Comparison of ENCODE assay signal across 8 cellular contexts in the genomic region with DNA sequence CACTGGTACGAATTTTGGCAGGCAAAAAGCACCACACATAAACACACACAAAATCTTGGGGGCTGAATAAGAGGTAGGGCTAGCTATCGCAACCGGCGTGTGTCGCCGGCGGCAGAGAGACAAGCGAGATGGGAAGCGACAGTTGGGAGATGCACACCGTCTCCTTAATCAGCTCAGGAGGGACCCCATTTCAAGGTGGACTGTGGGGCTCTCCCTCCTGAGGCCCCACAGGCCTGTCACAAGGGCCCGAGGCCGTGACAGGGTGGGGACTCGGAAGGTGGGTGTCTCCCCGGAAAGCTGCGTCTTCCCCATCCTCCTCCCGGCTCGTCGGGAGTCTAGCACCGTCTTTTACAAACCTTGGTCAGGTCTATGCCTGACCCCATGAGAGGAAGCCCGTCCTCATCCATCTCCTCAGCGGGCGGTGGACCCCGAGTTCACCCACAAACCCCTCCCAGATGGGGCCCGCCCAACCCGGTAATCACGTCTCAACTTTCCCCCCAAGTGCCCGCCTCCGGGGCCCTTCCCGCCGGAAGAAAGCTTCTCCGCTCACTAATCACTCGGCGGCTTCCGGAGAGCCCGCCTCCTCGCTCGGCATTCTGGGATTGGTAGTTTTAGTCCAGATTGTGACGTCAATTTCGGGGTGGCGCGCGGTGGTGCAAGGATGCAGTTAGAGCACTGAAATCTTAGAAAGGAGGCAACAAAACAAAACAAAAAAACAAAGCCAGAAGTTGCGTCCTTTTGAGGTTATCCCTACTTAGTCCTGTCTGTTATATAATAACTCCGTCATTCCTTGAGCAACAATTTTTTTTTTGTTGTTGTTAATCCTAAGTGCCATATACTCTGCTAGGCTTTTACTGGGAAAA.
DNase-seq lines count a peak whose midpoint lies in the region; ATAC-seq and TF ChIP-seq lines count a peak whose summit lies in the region.

A gene with protein sequence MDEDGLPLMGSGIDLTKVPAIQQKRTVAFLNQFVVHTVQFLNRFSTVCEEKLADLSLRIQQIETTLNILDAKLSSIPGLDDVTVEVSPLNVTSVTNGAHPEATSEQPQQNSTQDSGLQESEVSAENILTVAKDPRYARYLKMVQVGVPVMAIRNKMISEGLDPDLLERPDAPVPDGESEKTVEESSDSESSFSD (minus strand): TSS at position 436 of the 863 bp plus-strand sequence. CDS start 29 bp downstream, at position 407.

- peaks cover 49% of the 10 kb centered on the region for H3K4me1 Mint-ChIP-seq in activated naive CD4-positive, alpha-beta T cell treated with anti-CD3 and anti-CD28 coated beads, Interleukin-2, amount 50 U/mL, for 24 hours

- peak; percentile 95 for ATAC-seq in HG02588 (IDR thresholded peaks at IDR 0.05; ENCODE audit: unreplicated experiment)
- peak; percentile 99 for ATAC-seq in SK-N-SH treated with all-trans-retinoic acid at 6 μM for 48 hours

- H3K4me3 ChIP-seq in GM06990 (replicated peaks; ENCODE audit: low read depth, low read length), result peak within 1 kb of the TSS; percentile 84

- no peaks in the 10 kb centered on the region for H3K27me3 ChIP-seq in GM06990 (replicated peaks; ENCODE audit: control insufficient read depth, insufficient read depth, low read length)

- TF ChIP-seq CTCF in GM06990 (IDR thresholded peaks at IDR 0.05; ENCODE audit: insufficient read depth, low read length, poor library complexity, severe bottlenecking), result no peak

- no peaks in the 10 kb centered on the region for H3K36me3 ChIP-seq in GM06990 (ENCODE audit: control insufficient read depth, insufficient read depth, low read length)

- peak within 1 kb of the TSS; percentile 98 for H3K4me3 Mint-ChIP-seq in activated naive CD4-positive, alpha-beta T cell treated with anti-CD3 and anti-CD28 coated beads, Interleukin-2, amount 50 U/mL, for 24 hours

- H3K27me3 Mint-ChIP-seq in activated naive CD4-positive, alpha-beta T cell treated with anti-CD3 and anti-CD28 coated beads, Interleukin-2, amount 50 U/mL, for 24 hours, result peaks cover 1% of the 10 kb centered on the region

- peak within 1 kb of the TSS; percentile 97 for H3K27ac Mint-ChIP-seq in activated naive CD4-positive, alpha-beta T cell treated with anti-CD3 and anti-CD28 coated beads, Interleukin-2, amount 50 U/mL, for 24 hours

- H3K9me3 Mint-ChIP-seq in activated naive CD4-positive, alpha-beta T cell treated with anti-CD3 and anti-CD28 coated beads, Interleukin-2, amount 50 U/mL, for 24 hours, result no peaks in the 10 kb centered on the region

- H3K36me3 Mint-ChIP-seq in activated naive CD4-positive, alpha-beta T cell treated with anti-CD3 and anti-CD28 coated beads, Interleukin-2, amount 50 U/mL, for 24 hours, result peaks cover 13% of the 10 kb centered on the region

- DNase-seq in GM06990 (ENCODE audit: extremely low read depth, insufficient read length) (peak; percentile 88), NCI-H1092 (lab: John Stamatoyannopoulos, UW) (peak; percentile 87), germinal center (ENCODE audit: low spot score) (peak; percentile 89), non-pigmented ciliary epithelial cell (ENCODE audit: low read depth) (peak; percentile 72), superior temporal gyrus (ENCODE audit: extremely low spot score) (peak; percentile 99)

TF ChIP-seq in SK-N-SH treated with all-trans-retinoic acid at 6 μM for 48 hours, 23 proteins besides CTCF, POLR2A, EP300 and RAD21:
- TF ChIP-seq ESRRG (CRISPR knock-in tag; IDR thresholded peaks at IDR 0.05) (no peak), ZC3H10 (CRISPR knock-in tag; IDR thresholded peaks at IDR 0.05) (no peak), PPARA (CRISPR knock-in tag; IDR thresholded peaks at IDR 0.05; ENCODE audit: borderline replicate concordance) (no peak), CSDC2 (CRISPR knock-in tag; IDR thresholded peaks at IDR 0.05) (no peak), ZNF565 (CRISPR knock-in tag; conservative IDR thresholded peaks at IDR 0.05; ENCODE audit: low read depth) (no peak), TOX (CRISPR knock-in tag; IDR thresholded peaks at IDR 0.05; ENCODE audit: borderline replicate concordance) (no peak), TCF4 (CRISPR knock-in tag; IDR thresholded peaks at IDR 0.05; ENCODE audit: borderline replicate concordance) (no peak), SNAI2 (CRISPR knock-in tag; IDR thresholded peaks at IDR 0.05) (no peak)
- TF ChIP-seq, protein P1, sequence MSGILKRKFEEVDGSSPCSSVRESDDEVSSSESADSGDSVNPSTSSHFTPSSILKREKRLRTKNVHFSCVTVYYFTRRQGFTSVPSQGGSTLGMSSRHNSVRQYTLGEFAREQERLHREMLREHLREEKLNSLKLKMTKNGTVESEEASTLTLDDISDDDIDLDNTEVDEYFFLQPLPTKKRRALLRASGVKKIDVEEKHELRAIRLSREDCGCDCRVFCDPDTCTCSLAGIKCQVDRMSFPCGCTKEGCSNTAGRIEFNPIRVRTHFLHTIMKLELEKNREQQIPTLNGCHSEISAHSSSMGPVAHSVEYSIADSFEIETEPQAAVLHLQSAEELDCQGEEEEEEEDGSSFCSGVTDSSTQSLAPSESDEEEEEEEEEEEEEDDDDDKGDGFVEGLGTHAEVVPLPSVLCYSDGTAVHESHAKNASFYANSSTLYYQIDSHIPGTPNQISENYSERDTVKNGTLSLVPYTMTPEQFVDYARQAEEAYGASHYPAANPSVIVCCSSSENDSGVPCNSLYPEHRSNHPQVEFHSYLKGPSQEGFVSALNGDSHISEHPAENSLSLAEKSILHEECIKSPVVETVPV (CRISPR knock-in tag; IDR thresholded peaks at IDR 0.05), result no peak
- TF ChIP-seq, protein P2, sequence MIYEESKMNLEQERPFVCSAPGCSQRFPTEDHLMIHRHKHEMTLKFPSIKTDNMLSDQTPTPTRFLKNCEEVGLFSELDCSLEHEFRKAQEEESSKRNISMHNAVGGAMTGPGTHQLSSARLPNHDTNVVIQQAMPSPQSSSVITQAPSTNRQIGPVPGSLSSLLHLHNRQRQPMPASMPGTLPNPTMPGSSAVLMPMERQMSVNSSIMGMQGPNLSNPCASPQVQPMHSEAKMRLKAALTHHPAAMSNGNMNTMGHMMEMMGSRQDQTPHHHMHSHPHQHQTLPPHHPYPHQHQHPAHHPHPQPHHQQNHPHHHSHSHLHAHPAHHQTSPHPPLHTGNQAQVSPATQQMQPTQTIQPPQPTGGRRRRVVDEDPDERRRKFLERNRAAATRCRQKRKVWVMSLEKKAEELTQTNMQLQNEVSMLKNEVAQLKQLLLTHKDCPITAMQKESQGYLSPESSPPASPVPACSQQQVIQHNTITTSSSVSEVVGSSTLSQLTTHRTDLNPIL (CRISPR knock-in tag; IDR thresholded peaks at IDR 0.05; ENCODE audit: low read depth), result no peak
- TF ChIP-seq, protein P3, sequence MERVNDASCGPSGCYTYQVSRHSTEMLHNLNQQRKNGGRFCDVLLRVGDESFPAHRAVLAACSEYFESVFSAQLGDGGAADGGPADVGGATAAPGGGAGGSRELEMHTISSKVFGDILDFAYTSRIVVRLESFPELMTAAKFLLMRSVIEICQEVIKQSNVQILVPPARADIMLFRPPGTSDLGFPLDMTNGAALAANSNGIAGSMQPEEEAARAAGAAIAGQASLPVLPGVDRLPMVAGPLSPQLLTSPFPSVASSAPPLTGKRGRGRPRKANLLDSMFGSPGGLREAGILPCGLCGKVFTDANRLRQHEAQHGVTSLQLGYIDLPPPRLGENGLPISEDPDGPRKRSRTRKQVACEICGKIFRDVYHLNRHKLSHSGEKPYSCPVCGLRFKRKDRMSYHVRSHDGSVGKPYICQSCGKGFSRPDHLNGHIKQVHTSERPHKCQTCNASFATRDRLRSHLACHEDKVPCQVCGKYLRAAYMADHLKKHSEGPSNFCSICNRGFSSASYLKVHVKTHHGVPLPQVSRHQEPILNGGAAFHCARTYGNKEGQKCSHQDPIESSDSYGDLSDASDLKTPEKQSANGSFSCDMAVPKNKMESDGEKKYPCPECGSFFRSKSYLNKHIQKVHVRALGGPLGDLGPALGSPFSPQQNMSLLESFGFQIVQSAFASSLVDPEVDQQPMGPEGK (CRISPR knock-in tag; IDR thresholded peaks at IDR 0.05; ENCODE audit: borderline replicate concordance), result no peak

Comparison
In these comparisons a context has a peak if more than half of its experiments do, and no peak if none do; other contexts are left out.
1. Peak in every context shown above with its lines: DNase-seq, ATAC-seq and H3K4me3 ChIP-seq.